In the genomic region with DNA sequence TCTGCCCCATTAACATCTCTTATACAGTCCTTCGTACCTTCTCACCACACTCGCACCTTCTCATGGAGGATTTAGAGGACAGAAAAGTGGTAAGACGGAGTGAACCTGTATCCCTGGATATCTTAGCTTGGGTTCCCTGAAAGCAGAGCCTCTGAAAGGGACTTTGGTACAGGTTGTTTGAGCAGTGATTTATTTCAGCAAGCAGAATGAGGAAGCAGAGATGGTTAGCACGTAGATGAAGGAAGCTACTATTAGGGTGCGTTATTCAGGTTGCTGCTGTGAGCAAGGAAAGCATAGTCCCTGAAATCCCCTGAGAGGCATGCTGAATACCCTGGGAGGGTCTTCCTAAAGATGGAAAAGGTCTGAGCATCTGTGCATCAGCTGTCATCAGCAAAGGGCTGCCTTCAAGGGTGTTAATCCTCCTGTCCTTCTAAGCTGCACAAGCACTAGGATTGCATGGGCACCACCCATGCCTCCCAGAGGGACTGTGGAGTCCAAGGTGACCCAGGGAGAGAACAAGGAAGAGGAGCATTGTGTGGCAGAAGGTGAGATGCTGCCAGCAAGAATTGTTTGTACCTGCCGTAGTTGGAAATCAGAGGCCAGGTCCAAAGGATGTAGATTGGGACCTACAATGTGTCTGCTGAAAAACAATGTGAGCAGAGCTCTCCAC, we compare ENCODE assay signal across 22 cellular contexts.
A peak's percentile ranks its signal among the peaks of the same experiment; 100 is the strongest.
DNase-seq lines count a peak whose midpoint lies in the region; ATAC-seq, FAIRE-seq and TF ChIP-seq lines count a peak whose summit lies in the region.
"Had no signal": no experiment of that assay in that cellular context is flagged by ENCODE, and none has a peak within 500 bp of the region (broad histone marks: within the 10 kb centered on the region; RNA-seq: fewer than 3 reads in every experiment).

No MANE protein-coding gene starts in this region.

- TF ChIP-seq CTCF in H1 (IDR thresholded peaks at IDR 0.05; ENCODE audit: control extremely low read depth in 1 of 3, insufficient read depth in 1 of 3, low read depth in 1 of 3, low read length in 3 of 3), result no peak
- no peak for TF ChIP-seq CTCF in mucosa of descending colon (IDR thresholded peaks at IDR 0.05)

- H2AK5ac ChIP-seq in H1 (ENCODE audit: low read depth, low read length), result no peak overlapping the region

- H2BK5ac ChIP-seq in H1 (ENCODE audit: low read depth, low read length), result no peak overlapping the region

- no peak overlapping the region for H4K5ac ChIP-seq in H1 (ENCODE audit: insufficient read length, low read depth, low read length)

- H4K91ac ChIP-seq in H1 (replicated peaks; ENCODE audit: insufficient read length, low read length), result no peak overlapping the region

- H3K23ac ChIP-seq in H1 (ENCODE audit: insufficient read length), result no peak overlapping the region

- H2BK20ac ChIP-seq in H1 (ENCODE audit: low read length), result no peak overlapping the region

- no peak for FAIRE-seq in H1 (lab: Jason Lieb, UNC)
- FAIRE-seq: A204.1, D721Med, GM12891, GM18507, H54 had no signal

- no peak overlapping the region; the same call in 1 of the 2 replicates for H4K8ac ChIP-seq in H1 (ENCODE audit: extremely low read depth, insufficient read depth, low read length)

- no peak for TF ChIP-seq RAD21 in H1 (IDR thresholded peaks at IDR 0.05 in 1 of 2, conservative IDR thresholded peaks at IDR 0.05 in 1 of 2; ENCODE audit: low read depth in 2 of 2, low read length in 2 of 2)

- TF ChIP-seq EP300 in H1 (IDR thresholded peaks at IDR 0.05; ENCODE audit: borderline replicate concordance in 1 of 2, low read depth in 2 of 2, low read length in 2 of 2), result no peak

- no peak overlapping the region for H3K4me2 ChIP-seq in H1 (ENCODE audit: insufficient read depth in 1 of 2, low read depth in 2 of 2, low read length in 2 of 2)
- H3K4me2 ChIP-seq: BLaER1 treated with 17β-estradiol and CSF1 and Interleukin-3, amounts not matched to agents 10 nM and 100 nM; GM23338 had no signal

- no peaks in the 10 kb centered on the region for H4K20me1 ChIP-seq in H1 (replicated peaks in 1 of 2; ENCODE audit: control insufficient read depth in 1 of 2, insufficient read depth in 2 of 2, low read length in 2 of 2)
- H4K20me1 ChIP-seq: BLaER1 treated with 17β-estradiol and CSF1 and Interleukin-3, amounts not matched to agents 10 nM and 100 nM had no signal

- ATAC-seq in mucosa of descending colon, result peak; percentile 52
- ATAC-seq: GM23338 had no signal

- POLR2A ChIA-PET in H1 (lab: Charles Lee; ENCODE audit: partially characterized antibody), result no interaction called here

- H3K4me1 ChIP-seq in H1 (replicated peaks in 1 of 4; ENCODE audit: control insufficient read depth in 3 of 4, insufficient read depth in 4 of 4, low read length in 3 of 4) (no peaks in the 10 kb centered on the region), mucosa of descending colon (ENCODE audit: low read depth) (no peaks in the 10 kb centered on the region)
- H3K4me1 ChIP-seq: HAP-1 had no signal

- 91% methylated on average over 6 of the region's 6 CpGs; no CpG with 5 or more reads in 1 of the 2 experiments for WGBS in H1 (ENCODE audit: extremely low coverage in 1 of 2, insufficient coverage in 1 of 2, insufficient read length in 1 of 2, insufficient replicate concordance in 2 of 2, low coverage in 1 of 2, low lambda C conversion rate in 2 of 2, missing lambda C conversion rate in 1 of 2), 2 experiments

- H3K36me3 ChIP-seq in H1 (ENCODE audit: control insufficient read depth in 2 of 4, insufficient read depth in 4 of 4, low read length in 3 of 4), result peaks cover 0 to 5% (median 0%) of the 10 kb centered on the region in 4 experiments; a peak in 1 of 8 replicates
- no peaks in the 10 kb centered on the region for H3K36me3 ChIP-seq in mucosa of descending colon (ENCODE audit: low read depth)
- H3K36me3 ChIP-seq: BE2C; BLaER1 treated with 17β-estradiol and CSF1 and Interleukin-3, amounts not matched to agents 10 nM and 100 nM; HAP-1 had no signal

- H3K27me3 ChIP-seq in H1 (replicated peaks in 1 of 4; ENCODE audit: control insufficient read depth in 3 of 4, extremely low read depth in 1 of 4, insufficient read depth in 3 of 4, low read length in 3 of 4), result no peaks in the 10 kb centered on the region
- H3K27me3 ChIP-seq: BE2C; BLaER1 treated with 17β-estradiol and CSF1 and Interleukin-3, amounts not matched to agents 10 nM and 100 nM had no signal

- no peak overlapping the region for H2BK120ac ChIP-seq in H1 (replicated peaks; ENCODE audit: low read depth, low read length)

- no peak overlapping the region for H3K56ac ChIP-seq in H1 (replicated peaks; ENCODE audit: insufficient read length, low read depth, low read length)

- no peak overlapping the region for H3K27ac ChIP-seq in H1 (ENCODE audit: low read depth, low read length)
- H3K27ac ChIP-seq: 22Rv1; BLaER1 treated with 17β-estradiol and CSF1 and Interleukin-3, amounts not matched to agents 10 nM and 100 nM had no signal

- no peaks in the 10 kb centered on the region for H3K23me2 ChIP-seq in H1 (ENCODE audit: low read depth, low read length)

- no peaks in the 10 kb centered on the region; the same call in 1 of the 2 replicates for H3K79me1 ChIP-seq in H1 (ENCODE audit: low read depth, low read length)

- H2BK12ac ChIP-seq in H1 (ENCODE audit: low read depth, low read length), result no peak overlapping the region

- 0 out of 2 replicates have a peak overlapping the region, but pooled peaks have one; percentile 29 for H2AFZ ChIP-seq in H1 (ENCODE audit: low read length)
- H2AFZ ChIP-seq: GM23338 had no signal

- CTCF ChIA-PET in H1 (lab: Charles Lee; ENCODE audit: partially characterized antibody), result interaction anchor here (0.7 to 0.9 kb wide), 2 partner anchors 13 to 566 kb away, joined by 3 read pairs; no protein-coding TSS in a partner anchor

- DNase-seq in NCI-H82 (lab: John Stamatoyannopoulos, UW) (peak; percentile 40), NCI-H82 treated with DMSO at 0.1 percent for 48 hours (lab: John Stamatoyannopoulos, UW; ENCODE audit: unreplicated experiment) (no peak), H1 (ENCODE audit: low read depth in 1 of 2, low spot score in 2 of 2) (no peak), mucosa of descending colon (no peak), DMS 273 (lab: John Stamatoyannopoulos, UW; ENCODE audit: unreplicated experiment) (no peak), NCI-H1694 (lab: John Stamatoyannopoulos, UW) (no peak)
- DNase-seq: BE2C; CD4-positive, alpha-beta T cell; CD8-positive, alpha-beta memory T cell; DMS53; DMS79 treated with DMSO at 0.1 percent for 48 hours; GF-D8; HFFc6 had no signal

- TF ChIP-seq POLR2A in H1 (IDR thresholded peaks at IDR 0.05; ENCODE audit: control extremely low read depth in 1 of 2, low read depth in 2 of 2, low read length in 2 of 2), result no peak

- no peak overlapping the region for H2BK15ac ChIP-seq in H1 (ENCODE audit: low read length)

- intact Hi-C loops in mucosa of descending colon (cut with DNase I, micrococcal nuclease), result no loop called here

- H3K9me3 ChIP-seq in H1 (ENCODE audit: insufficient read depth in 2 of 2, low read depth in 1 of 2, low read length in 1 of 2) (no peaks in the 10 kb centered on the region), mucosa of descending colon (no peaks in the 10 kb centered on the region)
- H3K9me3 ChIP-seq: BE2C, HAP-1 had no signal

- H3K4ac ChIP-seq in H1 (replicated peaks; ENCODE audit: insufficient read length, low read depth, low read length), result no peak overlapping the region

- H3K4me3 ChIP-seq in H1 (ENCODE audit: extremely low read depth in 1 of 4, insufficient read depth in 2 of 4, low read depth in 3 of 4, low read length in 4 of 4), result no peak overlapping the region
- no peak overlapping the region for H3K4me3 ChIP-seq in mucosa of descending colon
- H3K4me3 ChIP-seq: BLaER1 treated with 17β-estradiol and CSF1 and Interleukin-3, amounts not matched to agents 10 nM and 100 nM; GM23338; HAP-1 had no signal

- no peak overlapping the region for H3K14ac ChIP-seq in H1 (ENCODE audit: insufficient read length)

- H3K18ac ChIP-seq in H1 (ENCODE audit: extremely low read depth, low read length), result no peak overlapping the region

- H3K9ac ChIP-seq in H1 (replicated peaks in 1 of 4; ENCODE audit: extremely low read depth in 1 of 4, low read depth in 3 of 4, low read length in 3 of 4), result no peak overlapping the region
- H3K9ac ChIP-seq: BLaER1 treated with 17β-estradiol and CSF1 and Interleukin-3, amounts not matched to agents 10 nM and 100 nM had no signal

- no peaks in the 10 kb centered on the region for H3K79me2 ChIP-seq in H1 (ENCODE audit: control insufficient read depth in 1 of 2, insufficient read depth in 2 of 2, low read length in 2 of 2)

TF ChIP-seq in H1, 55 proteins besides CTCF, POLR2A, EP300 and RAD21 (continues in another document):
- no peak for TF ChIP-seq ASH2L (IDR thresholded peaks at IDR 0.05; ENCODE audit: low read length)
- no peak for TF ChIP-seq RBBP5 (IDR thresholded peaks at IDR 0.05; ENCODE audit: borderline replicate concordance, low read depth, low read length)
